Comparison of ENCODE assay signal across 13 cellular contexts in the genomic region with DNA sequence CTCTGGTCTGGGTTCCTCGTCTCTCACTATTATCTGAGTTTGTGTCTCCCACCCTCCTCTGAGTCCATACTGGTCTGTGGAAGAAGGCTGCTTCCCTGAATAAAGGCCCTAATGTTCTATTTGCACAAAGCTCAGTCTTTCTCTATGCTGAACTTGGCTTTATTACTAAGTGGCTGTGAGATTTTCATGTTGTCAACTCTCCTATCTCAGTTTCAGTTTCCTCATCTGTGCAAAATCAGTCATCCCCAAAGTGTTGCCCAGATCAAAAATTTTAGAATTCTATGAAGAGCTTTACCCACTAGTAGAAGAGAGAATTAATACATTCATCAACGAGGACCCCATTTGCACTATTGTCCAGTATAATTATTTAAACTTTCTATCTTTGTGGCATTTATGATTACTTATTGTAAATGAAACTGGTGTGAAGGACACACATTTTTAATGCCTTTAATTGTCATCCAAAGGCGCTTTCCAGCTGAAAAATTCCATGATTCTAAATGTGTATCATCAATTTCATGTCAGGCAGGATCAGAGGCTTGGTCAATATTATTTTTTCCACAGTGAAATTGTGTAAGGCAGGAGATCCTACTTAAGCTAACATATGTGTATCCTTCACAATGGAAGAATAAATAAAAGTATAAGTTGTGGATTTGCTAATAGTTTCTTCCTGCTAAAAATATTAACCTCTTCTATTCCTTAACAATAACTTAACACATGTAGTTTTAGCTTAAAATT.
DNase-seq lines count a peak whose midpoint lies in the region; ATAC-seq and TF ChIP-seq lines count a peak whose summit lies in the region.
"Had no signal": no experiment of that assay in that cellular context is flagged by ENCODE, and none has a peak within 500 bp of the region (broad histone marks: within the 10 kb centered on the region; RNA-seq: fewer than 3 reads in every experiment).

No MANE protein-coding gene starts in this region.

- TF ChIP-seq CTCF in activated CD8-positive, alpha-beta T cell treated with anti-CD3 and anti-CD28 coated beads for 36 hours (IDR thresholded peaks at IDR 0.05) = no peak
- TF ChIP-seq CTCF in glutamatergic neuron (IDR thresholded peaks at IDR 0.05; ENCODE audit: partially characterized antibody, unreplicated experiment) = no peak

- no peak overlapping the region for H3K4me3 Mint-ChIP-seq in activated CD8-positive, alpha-beta T cell treated with anti-CD3 and anti-CD28 coated beads for 36 hours
- no peak overlapping the region for H3K4me3 Mint-ChIP-seq in activated CD8-positive, alpha-beta T cell treated with anti-CD3 and anti-CD28 coated beads, Interleukin-2, amount 10 ng/mL, durations not matched to agents 7 days and 5 days
- H3K4me3 Mint-ChIP-seq in glutamatergic neuron (ENCODE audit: unreplicated experiment) = no peak overlapping the region
- H3K4me3 Mint-ChIP-seq: naive thymus-derived CD4-positive, alpha-beta T cell; T-helper 1 cell treated with Interleukin-12 subunit alpha and Interleukin-12 subunit beta and Interleukin-4 antibody, amounts not matched to agents 30 μg/mL and 1 μg/mL, for 36 hours had no signal

- no peak overlapping the region for H3K27ac Mint-ChIP-seq in activated CD8-positive, alpha-beta T cell treated with anti-CD3 and anti-CD28 coated beads for 36 hours
- H3K27ac Mint-ChIP-seq in activated CD8-positive, alpha-beta T cell treated with anti-CD3 and anti-CD28 coated beads, Interleukin-2, amount 10 ng/mL, durations not matched to agents 7 days and 5 days = no peak overlapping the region
- H3K27ac Mint-ChIP-seq in glutamatergic neuron (ENCODE audit: unreplicated experiment) = no peak overlapping the region
- H3K27ac Mint-ChIP-seq: naive thymus-derived CD4-positive, alpha-beta T cell; T-helper 1 cell treated with Interleukin-12 subunit alpha and Interleukin-12 subunit beta and Interleukin-4 antibody, amounts not matched to agents 30 μg/mL and 1 μg/mL, for 36 hours had no signal

- POLR2A ChIA-PET in activated CD8-positive, alpha-beta T cell treated with anti-CD3 and anti-CD28 coated beads for 36 hours (lab: Charles Lee) = interaction anchor here (1.6 kb wide), 1 partner anchor 18 kb away, joined by 3 read pairs; no protein-coding TSS in a partner anchor
- POLR2A ChIA-PET in activated CD8-positive, alpha-beta T cell treated with anti-CD3 and anti-CD28 coated beads, Interleukin-2, amount 10 ng/mL, durations not matched to agents 7 days and 5 days (lab: Charles Lee) = no interaction called here
- POLR2A ChIA-PET in HEK293T (lab: Yijun Ruan, JAX) = no interaction called here

- no peaks in the 10 kb centered on the region for H3K9me3 Mint-ChIP-seq in activated CD8-positive, alpha-beta T cell treated with anti-CD3 and anti-CD28 coated beads for 36 hours
- H3K9me3 Mint-ChIP-seq in activated CD8-positive, alpha-beta T cell treated with anti-CD3 and anti-CD28 coated beads, Interleukin-2, amount 10 ng/mL, durations not matched to agents 7 days and 5 days (ENCODE audit: insufficient read depth) = no peaks in the 10 kb centered on the region
- H3K9me3 Mint-ChIP-seq in glutamatergic neuron (ENCODE audit: unreplicated experiment) = no peaks in the 10 kb centered on the region
- H3K9me3 Mint-ChIP-seq: naive thymus-derived CD4-positive, alpha-beta T cell; T-helper 1 cell treated with Interleukin-12 subunit alpha and Interleukin-12 subunit beta and Interleukin-4 antibody, amounts not matched to agents 30 μg/mL and 1 μg/mL, for 36 hours had no signal

- CTCF ChIA-PET in activated CD8-positive, alpha-beta T cell treated with anti-CD3 and anti-CD28 coated beads for 36 hours (lab: Charles Lee) = interaction anchor here (1.1 to 3.5 kb wide), 5 partner anchors 8 to 1094 kb away, joined by 3 to 28 read pairs (median 3); no protein-coding TSS in a partner anchor
- CTCF ChIA-PET in activated CD8-positive, alpha-beta T cell treated with anti-CD3 and anti-CD28 coated beads, Interleukin-2, amount 10 ng/mL, durations not matched to agents 7 days and 5 days (lab: Charles Lee) = interaction anchor here (1.3 to 3.5 kb wide), 5 partner anchors 10 to 412 kb away, joined by 3 to 22 read pairs (median 3); no protein-coding TSS in a partner anchor
- CTCF ChIA-PET in HEK293T (lab: Yijun Ruan, JAX) = interaction anchor here (0.7 to 1.0 kb wide), 2 partner anchors 9 to 373 kb away, joined by 3 to 4 read pairs; no protein-coding TSS in a partner anchor

- ATAC-seq in activated CD8-positive, alpha-beta T cell treated with anti-CD3 and anti-CD28 coated beads for 36 hours = peak; percentile 24
- no peak for ATAC-seq in activated CD8-positive, alpha-beta T cell treated with anti-CD3 and anti-CD28 coated beads, Interleukin-2, amount 10 ng/mL, durations not matched to agents 7 days and 5 days
- ATAC-seq in GM21515 (IDR thresholded peaks at IDR 0.05; ENCODE audit: unreplicated experiment) (peak; percentile 73), HG03095 (IDR thresholded peaks at IDR 0.05; ENCODE audit: unreplicated experiment) (peak; percentile 69)
- ATAC-seq: naive thymus-derived CD4-positive, alpha-beta T cell had no signal

- intact Hi-C loops in activated CD8-positive, alpha-beta T cell treated with anti-CD3 and anti-CD28 coated beads for 36 hours (cut with micrococcal nuclease) = no loop called here

- no peak for DNase-seq in activated CD8-positive, alpha-beta T cell treated with anti-CD3 and anti-CD28 coated beads for 36 hours
- DNase-seq in activated CD8-positive, alpha-beta T cell treated with anti-CD3 and anti-CD28 coated beads, Interleukin-2, amount 10 ng/mL, durations not matched to agents 7 days and 5 days = no peak
- peak; percentile 28 to 64 for DNase-seq in dermis microvascular lymphatic vessel endothelial cell (ENCODE audit: low read depth in 2 of 2)
- DNase-seq in glutamatergic neuron = no peak
- no peak for DNase-seq in HEK293T (ENCODE audit: extremely low spot score)
- no peak for DNase-seq in AML-193 (lab: John Stamatoyannopoulos, UW)
- DNase-seq: activated CD8-positive, alpha-beta memory T cell treated with anti-CD3 and anti-CD28 coated beads for 24 hours; DND-41; Karpas-422; naive thymus-derived CD4-positive, alpha-beta T cell had no signal

- no peaks in the 10 kb centered on the region for H3K36me3 Mint-ChIP-seq in activated CD8-positive, alpha-beta T cell treated with anti-CD3 and anti-CD28 coated beads for 36 hours (ENCODE audit: low read depth)
- no peaks in the 10 kb centered on the region for H3K36me3 Mint-ChIP-seq in activated CD8-positive, alpha-beta T cell treated with anti-CD3 and anti-CD28 coated beads, Interleukin-2, amount 10 ng/mL, durations not matched to agents 7 days and 5 days (ENCODE audit: low read depth)
- H3K36me3 Mint-ChIP-seq in glutamatergic neuron (ENCODE audit: unreplicated experiment) = no peaks in the 10 kb centered on the region
- H3K36me3 Mint-ChIP-seq: naive thymus-derived CD4-positive, alpha-beta T cell had no signal

- peaks cover 5% of the 10 kb centered on the region for H3K4me1 Mint-ChIP-seq in activated CD8-positive, alpha-beta T cell treated with anti-CD3 and anti-CD28 coated beads for 36 hours (ENCODE audit: low read depth)
- peaks cover 2% of the 10 kb centered on the region for H3K4me1 Mint-ChIP-seq in activated CD8-positive, alpha-beta T cell treated with anti-CD3 and anti-CD28 coated beads, Interleukin-2, amount 10 ng/mL, durations not matched to agents 7 days and 5 days (ENCODE audit: low read depth)
- no peaks in the 10 kb centered on the region for H3K4me1 Mint-ChIP-seq in glutamatergic neuron (ENCODE audit: low read depth, unreplicated experiment)

- H3K27me3 Mint-ChIP-seq in activated CD8-positive, alpha-beta T cell treated with anti-CD3 and anti-CD28 coated beads for 36 hours = no peaks in the 10 kb centered on the region
- H3K27me3 Mint-ChIP-seq in activated CD8-positive, alpha-beta T cell treated with anti-CD3 and anti-CD28 coated beads, Interleukin-2, amount 10 ng/mL, durations not matched to agents 7 days and 5 days (ENCODE audit: low read depth) = no peaks in the 10 kb centered on the region
- peaks cover 2% of the 10 kb centered on the region for H3K27me3 Mint-ChIP-seq in glutamatergic neuron (ENCODE audit: unreplicated experiment)
- H3K27me3 Mint-ChIP-seq: naive thymus-derived CD4-positive, alpha-beta T cell had no signal

TF ChIP-seq in HEK293T, 16 proteins besides CTCF, POLR2A, EP300 and RAD21:
- no peak for TF ChIP-seq FOXM1 (IDR thresholded peaks at IDR 0.05; ENCODE audit: borderline replicate concordance)
- TF ChIP-seq FOXK2 (IDR thresholded peaks at IDR 0.05) = no peak
- no peak for TF ChIP-seq SP1 (IDR thresholded peaks at IDR 0.05)
- no peak for TF ChIP-seq L3MBTL2 (conservative IDR thresholded peaks at IDR 0.05)
- TF ChIP-seq HDGF (IDR thresholded peaks at IDR 0.05; ENCODE audit: borderline replicate concordance) = no peak
- no peak for TF ChIP-seq NFRKB (IDR thresholded peaks at IDR 0.05)
- no peak for TF ChIP-seq SUZ12 (IDR thresholded peaks at IDR 0.05)
- no peak for TF ChIP-seq BHLHE40 (IDR thresholded peaks at IDR 0.05; ENCODE audit: borderline replicate concordance)
- TF ChIP-seq ZNF384 (IDR thresholded peaks at IDR 0.05) = no peak
- no peak for TF ChIP-seq LEF1 (IDR thresholded peaks at IDR 0.05; ENCODE audit: borderline replicate concordance)
- no peak for TF ChIP-seq TARDBP (IDR thresholded peaks at IDR 0.05)
- no peak for TF ChIP-seq ARNT (IDR thresholded peaks at IDR 0.05)
- TF ChIP-seq, protein P1, sequence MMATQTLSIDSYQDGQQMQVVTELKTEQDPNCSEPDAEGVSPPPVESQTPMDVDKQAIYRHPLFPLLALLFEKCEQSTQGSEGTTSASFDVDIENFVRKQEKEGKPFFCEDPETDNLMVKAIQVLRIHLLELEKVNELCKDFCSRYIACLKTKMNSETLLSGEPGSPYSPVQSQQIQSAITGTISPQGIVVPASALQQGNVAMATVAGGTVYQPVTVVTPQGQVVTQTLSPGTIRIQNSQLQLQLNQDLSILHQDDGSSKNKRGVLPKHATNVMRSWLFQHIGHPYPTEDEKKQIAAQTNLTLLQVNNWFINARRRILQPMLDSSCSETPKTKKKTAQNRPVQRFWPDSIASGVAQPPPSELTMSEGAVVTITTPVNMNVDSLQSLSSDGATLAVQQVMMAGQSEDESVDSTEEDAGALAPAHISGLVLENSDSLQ (IDR thresholded peaks at IDR 0.05) = no peak
- no peak for TF ChIP-seq CTBP1 (IDR thresholded peaks at IDR 0.05; ENCODE audit: borderline replicate concordance)
- TF ChIP-seq ELF4 (IDR thresholded peaks at IDR 0.05) = no peak
- no peak for TF ChIP-seq FOXA1 (IDR thresholded peaks at IDR 0.05)

Comparison
In these comparisons a context has a peak if more than half of its experiments do, and no peak if none do; other contexts are left out.
1. DNase-seq: peak in dermis microvascular lymphatic vessel endothelial cell (2 of 2); none in activated CD8-positive, alpha-beta T cell treated with anti-CD3 and anti-CD28 coated beads for 36 hours (single experiment), activated CD8-positive, alpha-beta T cell treated with anti-CD3 and anti-CD28 coated beads, Interleukin-2, amount 10 ng/mL, durations not matched to agents 7 days and 5 days (single experiment), glutamatergic neuron (single experiment), HEK293T (single experiment) and AML-193 (0 of 2).